Comparison of ENCODE assay signal across 8 cellular contexts in genomic region chr3:34106879-34107278, GRCh38.
DNase-seq lines count a peak whose midpoint lies in the region; ATAC-seq and TF ChIP-seq lines count a peak whose summit lies in the region.
"Had no signal": no experiment of that assay in that cellular context is flagged by ENCODE, and none has a peak within 500 bp of the region (broad histone marks: within the 10 kb centered on the region; RNA-seq: fewer than 3 reads in every experiment).

No MANE protein-coding gene starts in this region.

- H3K4me1 Mint-ChIP-seq in stimulated activated memory B cell treated with anti-CD40 and anti-IgM and Interleukin-4, amounts not matched to agents 10 μg/mL and 1 μg/mL and 100 μg/mL, for 72 hours: peaks cover 18% of the 10 kb centered on the region

- H3K4me3 ChIP-seq in GM06990 (replicated peaks; ENCODE audit: low read depth, low read length) (no peak overlapping the region), WERI-Rb-1 (ENCODE audit: low read depth, low read length) (no peak overlapping the region), lung (no peak overlapping the region)
- H3K4me3 ChIP-seq: pancreas had no signal

- H3K9me3 Mint-ChIP-seq in stimulated activated memory B cell treated with anti-CD40 and anti-IgM and Interleukin-4, amounts not matched to agents 10 μg/mL and 1 μg/mL and 100 μg/mL, for 72 hours: no peaks in the 10 kb centered on the region

- H3K27ac Mint-ChIP-seq in stimulated activated memory B cell treated with anti-CD40 and anti-IgM and Interleukin-4, amounts not matched to agents 10 μg/mL and 1 μg/mL and 100 μg/mL, for 72 hours: no peak overlapping the region

- 56 to 58% methylated on average over 2 of the region's 2 CpGs for WGBS in lung, 2 donors

- no peaks in the 10 kb centered on the region for H3K36me3 Mint-ChIP-seq in stimulated activated memory B cell treated with anti-CD40 and anti-IgM and Interleukin-4, amounts not matched to agents 10 μg/mL and 1 μg/mL and 100 μg/mL, for 72 hours

- H3K27me3 ChIP-seq in GM06990 (replicated peaks; ENCODE audit: control insufficient read depth, insufficient read depth, low read length): no peaks in the 10 kb centered on the region
- no peaks in the 10 kb centered on the region for H3K27me3 ChIP-seq in WERI-Rb-1 (ENCODE audit: insufficient read depth, low read depth, severe bottlenecking)
- no peaks in the 10 kb centered on the region for H3K27me3 ChIP-seq in lung (ENCODE audit: control insufficient read depth, insufficient read depth)
- H3K27me3 ChIP-seq: pancreas had no signal

- H3K4me1 ChIP-seq in lung (ENCODE audit: control insufficient read depth in 2 of 2, insufficient read depth in 2 of 2, low read length in 2 of 2): no peaks in the 10 kb centered on the region
- H3K4me1 ChIP-seq: pancreas had no signal

- H3K27ac ChIP-seq in WERI-Rb-1: no peak overlapping the region
- H3K27ac ChIP-seq in lung (ENCODE audit: low read depth in 1 of 2, low read length in 1 of 2): no peak overlapping the region
- H3K27ac ChIP-seq: pancreas had no signal

- peak; percentile 22 for DNase-seq in GM06990 (ENCODE audit: extremely low read depth, insufficient read length)
- peak; percentile 74 for DNase-seq in KBM-7
- peak; percentile 51 for DNase-seq in WERI-Rb-1
- peak; percentile 60 for DNase-seq in lung (ENCODE audit: low spot score)
- DNase-seq in activated CD4-positive, CD25-positive, alpha-beta regulatory T cell (lab: John Stamatoyannopoulos, UW): no peak
- DNase-seq: pancreas had no signal

- TF ChIP-seq CTCF in GM06990 (IDR thresholded peaks at IDR 0.05; ENCODE audit: insufficient read depth, low read length, poor library complexity, severe bottlenecking) (peak; percentile 82), WERI-Rb-1 (IDR thresholded peaks at IDR 0.05; ENCODE audit: low read depth, low read length) (peak; percentile 72), lung (IDR thresholded peaks at IDR 0.05; ENCODE audit: control extremely low read depth, extremely low read depth) (peak; percentile 29)

- H3K9me3 ChIP-seq in WERI-Rb-1 (ENCODE audit: severe bottlenecking) (peaks cover 3% of the 10 kb centered on the region), lung (ENCODE audit: control insufficient read depth in 2 of 2, insufficient read depth in 1 of 2, low read length in 1 of 2) (no peaks in the 10 kb centered on the region)
- H3K9me3 ChIP-seq: pancreas had no signal

- H3K36me3 ChIP-seq in GM06990 (ENCODE audit: control insufficient read depth, insufficient read depth, low read length) (no peaks in the 10 kb centered on the region), WERI-Rb-1 (no peaks in the 10 kb centered on the region), lung (ENCODE audit: control insufficient read depth in 2 of 2, insufficient read depth in 2 of 2, low read length in 2 of 2) (no peaks in the 10 kb centered on the region)
- H3K36me3 ChIP-seq: pancreas had no signal

- peak; percentile 35 for ATAC-seq in GM21381 (IDR thresholded peaks at IDR 0.05; ENCODE audit: unreplicated experiment)
- peak; percentile 28 for ATAC-seq in lung (ENCODE audit: insufficient read depth, low FRiP score)
- ATAC-seq in stimulated activated memory B cell treated with anti-CD40 and anti-IgM and Interleukin-4, amounts not matched to agents 10 μg/mL and 1 μg/mL and 100 μg/mL, for 72 hours: no peak

- no peaks in the 10 kb centered on the region for H3K27me3 Mint-ChIP-seq in stimulated activated memory B cell treated with anti-CD40 and anti-IgM and Interleukin-4, amounts not matched to agents 10 μg/mL and 1 μg/mL and 100 μg/mL, for 72 hours

- in situ Hi-C loops in KBM-7 (cut with MboI; ENCODE audit: low pct_unique_long_range_greater_than_20kb, low sequenced_read_pairs): no loop called here

- no peak overlapping the region for H3K4me3 Mint-ChIP-seq in stimulated activated memory B cell treated with anti-CD40 and anti-IgM and Interleukin-4, amounts not matched to agents 10 μg/mL and 1 μg/mL and 100 μg/mL, for 72 hours

Comparison
In these comparisons a context has a peak if more than half of its experiments do, and no peak if none do; other contexts are left out.
1. DNase-seq: peak in GM06990 (single experiment), KBM-7 (single experiment), WERI-Rb-1 (single experiment) and lung (single experiment); none in activated CD4-positive, CD25-positive, alpha-beta regulatory T cell (0 of 4).
2. CTCF ChIP-seq: peak in every context shown above with its lines; median percentile 82 in GM06990; 72 in WERI-Rb-1; 29 in lung.